ENCODE assay signal across 19 cellular contexts in the genomic region with DNA sequence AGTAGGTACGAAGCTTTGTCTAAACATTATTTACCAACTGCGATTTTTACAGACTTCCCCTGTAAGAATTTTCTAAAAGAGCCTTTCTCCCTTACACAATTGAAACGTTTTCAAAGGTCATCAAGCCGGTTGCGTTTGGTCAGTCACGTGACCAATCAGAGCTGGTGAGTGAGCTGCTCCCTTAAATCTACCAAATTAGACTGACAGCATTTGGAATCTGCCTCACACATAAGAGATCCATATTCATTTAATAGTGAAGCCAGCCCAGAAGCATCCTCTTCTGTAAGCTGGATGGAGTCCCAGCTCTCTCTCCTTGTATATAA.
DNase-seq lines count a peak whose midpoint lies in the region; ATAC-seq and TF ChIP-seq lines count a peak whose summit lies in the region.
"Had no signal": no experiment of that assay in that cellular context is flagged by ENCODE, and none has a peak within 500 bp of the region (broad histone marks: within the 10 kb centered on the region; RNA-seq: fewer than 3 reads in every experiment).

No MANE protein-coding gene starts in this region.

- H3K4me2 ChIP-seq in neuronal stem cell (ENCODE audit: insufficient read depth, low read length, poor library complexity, severe bottlenecking): no peak overlapping the region

- peaks cover 13% of the 10 kb centered on the region for H3K27me3 Mint-ChIP-seq in CD4-positive, CD25-positive, alpha-beta regulatory T cell

- H3K4me3 Mint-ChIP-seq in CD4-positive, CD25-positive, alpha-beta regulatory T cell: no peak overlapping the region
- H3K4me3 Mint-ChIP-seq: activated CD4-positive, alpha-beta T cell treated with anti-CD3 and anti-CD28 coated beads, Interleukin-2, amount 10 ng/mL, durations not matched to agents 24 days and 14 days; mesothelial cell of epicardium had no signal

- H3K4me3 ChIP-seq in CD4-positive, CD25-positive, alpha-beta regulatory T cell (ENCODE audit: low read depth, low read length): no peak overlapping the region
- H3K4me3 ChIP-seq in epithelial cell of esophagus (ENCODE audit: low read length): no peak overlapping the region
- no peak overlapping the region for H3K4me3 ChIP-seq in neuronal stem cell (ENCODE audit: low read length in 2 of 2)
- no peak overlapping the region for H3K4me3 ChIP-seq in coronary artery
- H3K4me3 ChIP-seq in brain microvascular endothelial cell (ENCODE audit: low read depth, low read length): no peak overlapping the region
- H3K4me3 ChIP-seq: sigmoid colon had no signal

- in situ Hi-C loops in brain microvascular endothelial cell (cut with HindIII; ENCODE audit: low pct_ligation_motif_present, low sequenced_read_pairs): no loop called here

- H3K18ac ChIP-seq in neuronal stem cell (ENCODE audit: low read length): no peak overlapping the region

- peak overlapping the region; percentile 23 to 48 (median 31) for H3K27ac Mint-ChIP-seq in CD4-positive, CD25-positive, alpha-beta regulatory T cell
- H3K27ac Mint-ChIP-seq: activated CD4-positive, alpha-beta T cell treated with anti-CD3 and anti-CD28 coated beads, Interleukin-2, amount 10 ng/mL, durations not matched to agents 24 days and 14 days; mesothelial cell of epicardium had no signal

- no peaks in the 10 kb centered on the region for H3K9me3 Mint-ChIP-seq in CD4-positive, CD25-positive, alpha-beta regulatory T cell
- H3K9me3 Mint-ChIP-seq: activated CD4-positive, alpha-beta T cell treated with anti-CD3 and anti-CD28 coated beads, Interleukin-2, amount 10 ng/mL, durations not matched to agents 24 days and 14 days; mesothelial cell of epicardium had no signal

- H4K91ac ChIP-seq in neuronal stem cell (ENCODE audit: low read depth, low read length, poor library complexity): no peak overlapping the region

- no peak overlapping the region for H2AK5ac ChIP-seq in neuronal stem cell (ENCODE audit: low read depth, low read length)

- H3K4me1 Mint-ChIP-seq in CD4-positive, CD25-positive, alpha-beta regulatory T cell: peaks cover 14 to 43% (median 20%) of the 10 kb centered on the region in 4 donors

- no peak overlapping the region for H3K9ac ChIP-seq in neuronal stem cell (ENCODE audit: low read depth, low read length, poor library complexity)

- TF ChIP-seq CTCF in epithelial cell of esophagus (IDR thresholded peaks at IDR 0.05; ENCODE audit: insufficient read depth, low read depth, low read length, missing control alignments): no peak
- no peak for TF ChIP-seq CTCF in coronary artery (IDR thresholded peaks at IDR 0.05)
- no peak for TF ChIP-seq CTCF in brain microvascular endothelial cell (IDR thresholded peaks at IDR 0.05; ENCODE audit: low read depth, low read length, missing control alignments)

- H4K8ac ChIP-seq in neuronal stem cell (ENCODE audit: low read depth, low read length): no peak overlapping the region

- H3K9me3 ChIP-seq in CD4-positive, CD25-positive, alpha-beta regulatory T cell (ENCODE audit: control insufficient read depth in 2 of 2, low read length in 2 of 2): no peaks in the 10 kb centered on the region
- H3K9me3 ChIP-seq in neuronal stem cell (replicated peaks in 1 of 2; ENCODE audit: control insufficient read depth in 2 of 2, insufficient read depth in 1 of 2, low read depth in 1 of 2, low read length in 2 of 2): no peaks in the 10 kb centered on the region
- H3K9me3 ChIP-seq: sigmoid colon had no signal

- H2AFZ ChIP-seq in neuronal stem cell (ENCODE audit: low read length): peak overlapping the region; percentile 55

- ATAC-seq in CD4-positive, CD25-positive, alpha-beta regulatory T cell (ENCODE audit: low read depth in 2 of 2): no peak

- no peaks in the 10 kb centered on the region for H3K27me3 ChIP-seq in CD4-positive, CD25-positive, alpha-beta regulatory T cell (ENCODE audit: control insufficient read depth, insufficient read depth, low read length)
- H3K27me3 ChIP-seq in neuronal stem cell (ENCODE audit: control insufficient read depth in 3 of 3, insufficient read depth in 3 of 3, low read depth in 1 of 3, low read length in 3 of 3) (no peaks in the 10 kb centered on the region), brain microvascular endothelial cell (replicated peaks) (no peaks in the 10 kb centered on the region)
- H3K27me3 ChIP-seq: sigmoid colon had no signal

- H3K14ac ChIP-seq in neuronal stem cell (ENCODE audit: low read length): no peak overlapping the region

- H2BK5ac ChIP-seq in neuronal stem cell (ENCODE audit: low read length): no peak overlapping the region

- H3K4me1 ChIP-seq in CD4-positive, CD25-positive, alpha-beta regulatory T cell (ENCODE audit: control insufficient read depth, insufficient read depth, low read length, poor library complexity, severe bottlenecking): no peaks in the 10 kb centered on the region
- H3K4me1 ChIP-seq in neuronal stem cell (ENCODE audit: control insufficient read depth in 2 of 2, insufficient read depth in 1 of 2, low read depth in 1 of 2, low read length in 2 of 2): peaks cover 4 to 5% of the 10 kb centered on the region in 2 donors

- no peak overlapping the region for H2BK12ac ChIP-seq in neuronal stem cell (ENCODE audit: low read length)

- no peak for DNase-seq in CD4-positive, CD25-positive, alpha-beta regulatory T cell
- DNase-seq in NCI-H69 (lab: John Stamatoyannopoulos, UW) (peak; percentile 58), epithelial cell of esophagus (ENCODE audit: low read depth) (peak; percentile 25), neuronal stem cell (ENCODE audit: low spot score) (no peak), NCI-H2171 (lab: John Stamatoyannopoulos, UW) (no peak), coronary artery (ENCODE audit: low spot score) (no peak), brain microvascular endothelial cell (no peak)
- no peak for DNase-seq in activated effector memory CD4-positive, alpha-beta T cell treated with Interleukin-2 at 50 U/mL for 16 hours
- DNase-seq: activated CD4-positive, alpha-beta T cell treated with anti-CD3 and anti-CD28 coated beads, Interleukin-2, amount 10 ng/mL, durations not matched to agents 24 days and 14 days; activated CD8-positive, alpha-beta memory T cell treated with anti-CD3 and anti-CD28 coated beads, Interleukin-2, amount 50 U/mL, for 48 hours; activated naive CD4-positive, alpha-beta T cell; Calu3; hippocampal formation; NCI-H1105 treated with DMSO at 0.1 percent for 48 hours; NCI-H226; occipital lobe; RPMI8226; sigmoid colon had no signal

- WGBS in neuronal stem cell (ENCODE audit: extremely low coverage in 2 of 2, insufficient read length in 2 of 2, insufficient replicate concordance in 1 of 2), 2 donors: no CpG with 5 or more reads among the region's 6 CpGs

- no peak overlapping the region for H3K4ac ChIP-seq in neuronal stem cell (ENCODE audit: low read length)

- H2BK120ac ChIP-seq in neuronal stem cell (ENCODE audit: low read depth, low read length): no peak overlapping the region

- peaks cover 14% of the 10 kb centered on the region for H3K36me3 ChIP-seq in CD4-positive, CD25-positive, alpha-beta regulatory T cell (ENCODE audit: control insufficient read depth, insufficient read depth, low read length)
- H3K36me3 ChIP-seq in neuronal stem cell (replicated peaks in 1 of 2; ENCODE audit: control insufficient read depth in 2 of 2, insufficient read depth in 2 of 2, low read length in 2 of 2): peaks cover 2 to 18% of the 10 kb centered on the region in 2 donors
- H3K36me3 ChIP-seq in brain microvascular endothelial cell (replicated peaks): no peaks in the 10 kb centered on the region

- H2BK15ac ChIP-seq in neuronal stem cell (ENCODE audit: low read length): no peak overlapping the region

- H3K36me3 Mint-ChIP-seq in CD4-positive, CD25-positive, alpha-beta regulatory T cell: peaks cover 11% of the 10 kb centered on the region
- H3K36me3 Mint-ChIP-seq: mesothelial cell of epicardium had no signal

- H3K27ac ChIP-seq in CD4-positive, CD25-positive, alpha-beta regulatory T cell (ENCODE audit: insufficient read depth, low read length, poor library complexity, severe bottlenecking): no peak overlapping the region
- peak overlapping the region; percentile 7 for H3K27ac ChIP-seq in neuronal stem cell (replicated peaks; ENCODE audit: low read length)
- H3K27ac ChIP-seq in coronary artery: no peak overlapping the region
- no peak overlapping the region for H3K27ac ChIP-seq in brain microvascular endothelial cell
- H3K27ac ChIP-seq: sigmoid colon had no signal

- H3K79me1 ChIP-seq in neuronal stem cell (ENCODE audit: low read depth, low read length): no peaks in the 10 kb centered on the region

- no peak overlapping the region for H3K23ac ChIP-seq in neuronal stem cell (ENCODE audit: low read depth, low read length, poor library complexity)

Comparison
In these comparisons a context has a peak if more than half of its experiments do, and no peak if none do; other contexts are left out.
1. DNase-seq: peak in NCI-H69 (single experiment) and epithelial cell of esophagus (single experiment); none in CD4-positive, CD25-positive, alpha-beta regulatory T cell (0 of 3), neuronal stem cell (single experiment), NCI-H2171 (single experiment), coronary artery (single experiment), brain microvascular endothelial cell (single experiment) and activated effector memory CD4-positive, alpha-beta T cell treated with Interleukin-2 at 50 U/mL for 16 hours (single experiment).